In genomic region chr16:87845807-87846619, GRCh38 we compare ENCODE assay signal across 23 cellular contexts. TPM values are rescaled to one million over a fixed set of nuclear protein-coding genes. Genes with fewer than 3 reads are reported as not detected.
DNase-seq lines count a peak whose midpoint lies in the region; ATAC-seq, FAIRE-seq and TF ChIP-seq lines count a peak whose summit lies in the region.
"Had no signal": no experiment of that assay in that cellular context is flagged by ENCODE, and none has a peak within 500 bp of the region (broad histone marks: within the 10 kb centered on the region; RNA-seq: fewer than 3 reads in every experiment).

No MANE protein-coding gene starts in this region.

- peaks cover 29% of the 10 kb centered on the region; the same call in 1 of the 2 replicates for H4K20me1 ChIP-seq in HCT116 (ENCODE audit: insufficient read depth)
- peaks cover 20% of the 10 kb centered on the region; the same call in 1 of the 2 replicates for H4K20me1 ChIP-seq in HepG2 (ENCODE audit: insufficient read depth, low read length)

- H3K27ac Mint-ChIP-seq in activated naive CD8-positive, alpha-beta T cell treated with anti-CD3 and anti-CD28 coated beads for 36 hours = peak overlapping the region; percentile 38
- H3K27ac Mint-ChIP-seq in activated naive CD4-positive, alpha-beta T cell treated with anti-CD3 and anti-CD28 coated beads, Interleukin-2, amount 10 ng/mL, durations not matched to agents 7 days and 5 days = no peak overlapping the region
- H3K27ac Mint-ChIP-seq: activated T-cell treated with anti-CD3 and anti-CD28 coated beads, Interleukin-2, amount 50 U/mL, for 72 hours had no signal

- intact Hi-C loops in HCT116 (cut with micrococcal nuclease) = no loop called here
- intact Hi-C loops in HepG2 (cut with micrococcal nuclease; ENCODE audit: unreplicated experiment) = no loop called here

- TF ChIP-seq RAD21 in HCT116 (IDR thresholded peaks at IDR 0.05; ENCODE audit: low read depth) (no peak), HepG2 (CRISPR knock-in tag; IDR thresholded peaks at IDR 0.05) (no peak)

- ATAC-seq in HCT116 (no peak), HepG2 (no peak), GM21390 (IDR thresholded peaks at IDR 0.05; ENCODE audit: unreplicated experiment) (no peak)

- no peaks in the 10 kb centered on the region for H3K9me2 ChIP-seq in HCT116 (ENCODE audit: insufficient read depth)

- no peaks in the 10 kb centered on the region for H3K4me1 ChIP-seq in HCT116 (ENCODE audit: control insufficient read depth in 1 of 2, insufficient read depth in 2 of 2, low read length in 2 of 2)
- peaks cover 99% of the 10 kb centered on the region for H3K4me1 ChIP-seq in HepG2 (ENCODE audit: insufficient read depth, low read length)
- H3K4me1 ChIP-seq in skeletal muscle tissue (ENCODE audit: control insufficient read depth in 3 of 3, insufficient read depth in 3 of 3, low read length in 3 of 3) = peaks cover 68 to 76% (median 73%) of the 10 kb centered on the region in 3 donors

- RAD21 ChIA-PET in HCT116 (lab: Charles Lee; ENCODE audit: low non-redundant PET in 1 of 2, low total read pairs in 2 of 2, uncharacterized antibody in 2 of 2, unreplicated experiment in 2 of 2) = no interaction called here

- WGBS in HepG2 (ENCODE audit: low lambda C conversion rate) = 90% methylated on average over 29 of the region's 31 CpGs

- peaks cover 24 to 94% of the 10 kb centered on the region in 2 experiments for H3K36me3 ChIP-seq in HCT116 (ENCODE audit: control insufficient read depth in 1 of 2, insufficient read depth in 2 of 2, low read length in 2 of 2)
- peaks cover 51 to 67% of the 10 kb centered on the region in 2 experiments for H3K36me3 ChIP-seq in HepG2 (replicated peaks in 1 of 2; ENCODE audit: control insufficient read depth in 1 of 2, insufficient read depth in 2 of 2, low read length in 2 of 2)
- H3K36me3 ChIP-seq in skeletal muscle tissue (ENCODE audit: control insufficient read depth in 3 of 3, insufficient read depth in 3 of 3, low read length in 3 of 3) = peaks cover 4 to 27% (median 19%) of the 10 kb centered on the region in 3 donors

- H3K4me2 ChIP-seq in HCT116 (ENCODE audit: low read length) = no peak overlapping the region
- no peak overlapping the region for H3K4me2 ChIP-seq in HepG2 (ENCODE audit: low read depth, low read length)

- TF ChIP-seq CTCF in HCT116 (IDR thresholded peaks at IDR 0.05 in 2 of 3, conservative IDR thresholded peaks at IDR 0.05 in 1 of 3; ENCODE audit: borderline replicate concordance in 1 of 3, insufficient read depth in 1 of 3, low read depth in 2 of 3, low read length in 2 of 3) = no peak
- no peak for TF ChIP-seq CTCF in HepG2 (CRISPR knock-in tag; IDR thresholded peaks at IDR 0.05)

- in situ Hi-C loops in HepG2 (cut with HindIII; ENCODE audit: extremely low pct_ligation_motif_present, low pct_unique_long_range_greater_than_20kb) = no loop called here

- no peak for TF ChIP-seq EP300 in HepG2 (IDR thresholded peaks at IDR 0.05; ENCODE audit: low read depth in 2 of 2, low read length in 2 of 2)
- TF ChIP-seq EP300 in HepG2 (CRISPR knock-in tag; IDR thresholded peaks at IDR 0.05; ENCODE audit: borderline replicate concordance) = no peak

- H3K36me3 Mint-ChIP-seq in activated naive CD8-positive, alpha-beta T cell treated with anti-CD3 and anti-CD28 coated beads for 36 hours = peaks cover 38% of the 10 kb centered on the region
- peaks cover 38% of the 10 kb centered on the region for H3K36me3 Mint-ChIP-seq in activated naive CD4-positive, alpha-beta T cell treated with anti-CD3 and anti-CD28 coated beads, Interleukin-2, amount 10 ng/mL, durations not matched to agents 7 days and 5 days
- H3K36me3 Mint-ChIP-seq: naive B cell had no signal

- H3K4me1 Mint-ChIP-seq in activated naive CD8-positive, alpha-beta T cell treated with anti-CD3 and anti-CD28 coated beads for 36 hours = peaks cover 12% of the 10 kb centered on the region
- peaks cover 25% of the 10 kb centered on the region for H3K4me1 Mint-ChIP-seq in activated naive CD4-positive, alpha-beta T cell treated with anti-CD3 and anti-CD28 coated beads, Interleukin-2, amount 10 ng/mL, durations not matched to agents 7 days and 5 days

- H3K27me3 ChIP-seq in HCT116 (ENCODE audit: insufficient read depth, low read length) = no peaks in the 10 kb centered on the region
- no peaks in the 10 kb centered on the region for H3K27me3 ChIP-seq in HepG2 (ENCODE audit: control insufficient read depth in 1 of 2, insufficient read depth in 2 of 2, low read length in 2 of 2)
- no peaks in the 10 kb centered on the region for H3K27me3 ChIP-seq in skeletal muscle tissue (ENCODE audit: control insufficient read depth in 3 of 3, insufficient read depth in 3 of 3, low read length in 3 of 3)
- H3K27me3 ChIP-seq: SJCRH30 had no signal

- POLR2A ChIA-PET in HCT116 (lab: Charles Lee) = no interaction called here
- POLR2A ChIA-PET in HepG2 (lab: Yijun Ruan, JAX) = interaction anchor here (0.8 to 9.4 kb wide), 7 partner anchors 11 to 67 kb away, joined by 3 to 399 read pairs (median 17); partner anchors contain the start of gene SLC7A5

- H3K9ac ChIP-seq in HCT116 (ENCODE audit: low read length) = no peak overlapping the region
- H3K9ac ChIP-seq in HepG2 (ENCODE audit: insufficient read depth, low read depth, low read length) = peak overlapping the region; percentile 79
- H3K9ac ChIP-seq in skeletal muscle tissue (ENCODE audit: low read depth in 1 of 3, low read length in 3 of 3) = peak overlapping the region in 1 of 3 donors; percentile 64

- no peak for TF ChIP-seq POLR2A in HCT116 (IDR thresholded peaks at IDR 0.05; ENCODE audit: borderline replicate concordance, extremely low read depth, insufficient read depth, insufficient read length)
- TF ChIP-seq POLR2A in HepG2 (IDR thresholded peaks at IDR 0.05; ENCODE audit: insufficient read depth in 1 of 2, low read depth in 2 of 2, low read length in 2 of 2) = no peak

- H3K9me3 ChIP-seq in HCT116 (ENCODE audit: control insufficient read depth in 1 of 2, insufficient read depth in 1 of 2, low read depth in 1 of 2, low read length in 2 of 2) (no peaks in the 10 kb centered on the region), HepG2 (ENCODE audit: low read length) (no peaks in the 10 kb centered on the region), skeletal muscle tissue (ENCODE audit: control insufficient read depth in 3 of 3, low read length in 3 of 3) (no peaks in the 10 kb centered on the region)
- H3K9me3 ChIP-seq: SJCRH30 had no signal

- no peaks in the 10 kb centered on the region for H3K9me3 Mint-ChIP-seq in activated naive CD8-positive, alpha-beta T cell treated with anti-CD3 and anti-CD28 coated beads for 36 hours
- no peaks in the 10 kb centered on the region for H3K9me3 Mint-ChIP-seq in activated naive CD4-positive, alpha-beta T cell treated with anti-CD3 and anti-CD28 coated beads, Interleukin-2, amount 10 ng/mL, durations not matched to agents 7 days and 5 days
- H3K9me3 Mint-ChIP-seq: activated T-cell treated with anti-CD3 and anti-CD28 coated beads, Interleukin-2, amount 50 U/mL, for 72 hours; brain; CD8-positive, alpha-beta memory T cell; naive B cell had no signal

- DNase-seq in HCT116 (ENCODE audit: low read depth, low spot score) = no peak
- no peak for DNase-seq in activated naive CD8-positive, alpha-beta T cell treated with anti-CD3 and anti-CD28 coated beads for 36 hours
- DNase-seq in HepG2 (ENCODE audit: low spot score) = no peak
- DNase-seq in activated naive CD4-positive, alpha-beta T cell treated with anti-CD3 and anti-CD28 coated beads, Interleukin-2, amount 10 ng/mL, durations not matched to agents 7 days and 5 days = no peak
- DNase-seq in SK-N-DZ (ENCODE audit: low spot score) = no peak
- DNase-seq: activated CD8-positive, alpha-beta memory T cell treated with anti-CD3 and anti-CD28 coated beads for 24 hours; activated T-cell treated with anti-CD3 and anti-CD28 coated beads, Interleukin-2, amount 50 U/mL, for 72 hours; CD8-positive, alpha-beta memory T cell; DMS53; H7; mesendoderm; naive B cell; NCI-H187; NCI-H226; NCI-H82; occipital lobe; retina; SJCRH30; stimulated activated CD8-positive, alpha-beta memory T cell treated with anti-CD3 and anti-CD28 coated beads, Interleukin-4, amount 100 ng/mL, for 48 hours had no signal

- H3K4me3 Mint-ChIP-seq in activated naive CD8-positive, alpha-beta T cell treated with anti-CD3 and anti-CD28 coated beads for 36 hours = no peak overlapping the region
- H3K4me3 Mint-ChIP-seq in activated naive CD4-positive, alpha-beta T cell treated with anti-CD3 and anti-CD28 coated beads, Interleukin-2, amount 10 ng/mL, durations not matched to agents 7 days and 5 days = no peak overlapping the region
- H3K4me3 Mint-ChIP-seq: activated T-cell treated with anti-CD3 and anti-CD28 coated beads, Interleukin-2, amount 50 U/mL, for 72 hours; brain had no signal

- BruUV-seq in HCT116 (replicated peaks; lab: Mats Ljungman, UMichigan) (no TSS peak), HepG2 (replicated peaks; lab: Mats Ljungman, UMichigan) (no TSS peak)

- no peak for FAIRE-seq in HepG2 (lab: Jason Lieb, UNC)
- FAIRE-seq: colon had no signal

- H3K4me3 ChIP-seq in HCT116 (replicated peaks in 1 of 2; ENCODE audit: low read depth in 1 of 2, low read length in 2 of 2) (no peak overlapping the region), HepG2 (replicated peaks in 1 of 3; ENCODE audit: insufficient read depth in 1 of 3, low read depth in 2 of 3, low read length in 3 of 3) (no peak overlapping the region), skeletal muscle tissue (ENCODE audit: low read length in 3 of 3) (no peak overlapping the region)
- H3K4me3 ChIP-seq: SJCRH30 had no signal

- H3K79me2 ChIP-seq in HCT116 (ENCODE audit: insufficient read depth, low read length) = peaks cover 100% of the 10 kb centered on the region
- peaks cover 80% of the 10 kb centered on the region for H3K79me2 ChIP-seq in HepG2 (ENCODE audit: insufficient read depth, low read length)

- CTCF ChIA-PET in HCT116 (lab: Charles Lee) (no interaction called here), HepG2 (lab: Yijun Ruan, JAX; ENCODE audit: low intra/inter-chr PET ratio, low total read pairs) (interaction anchor here (5.4 kb wide), 1 partner anchor 68 kb away, joined by 38 read pairs; no protein-coding TSS in a partner anchor)
- CTCF ChIA-PET in activated naive CD4-positive, alpha-beta T cell treated with anti-CD3 and anti-CD28 coated beads, Interleukin-2, amount 10 ng/mL, durations not matched to agents 7 days and 5 days (lab: Charles Lee) = interaction anchor here (1.0 to 9.8 kb wide), 3 partner anchors 24 to 66 kb away, joined by 3 to 254 read pairs (median 80); partner anchors contain the start of gene SLC7A5

- no peaks in the 10 kb centered on the region for H3K27me3 Mint-ChIP-seq in activated naive CD8-positive, alpha-beta T cell treated with anti-CD3 and anti-CD28 coated beads for 36 hours
- H3K27me3 Mint-ChIP-seq in activated naive CD4-positive, alpha-beta T cell treated with anti-CD3 and anti-CD28 coated beads, Interleukin-2, amount 10 ng/mL, durations not matched to agents 7 days and 5 days = no peaks in the 10 kb centered on the region
- H3K27me3 Mint-ChIP-seq: brain; CD8-positive, alpha-beta memory T cell; naive B cell had no signal

- no peak overlapping the region for H2AFZ ChIP-seq in HCT116 (ENCODE audit: low read depth, low read length, poor library complexity, severe bottlenecking)
- no peak overlapping the region for H2AFZ ChIP-seq in HepG2 (ENCODE audit: low read length)

- H3K27ac ChIP-seq in HCT116 (ENCODE audit: low read depth, low read length) (peak overlapping the region; percentile 8; the same call in 1 of the 2 replicates), HepG2 (ENCODE audit: extremely low read length, insufficient read depth, low read length) (peak overlapping the region; percentile 98), skeletal muscle tissue (ENCODE audit: low read depth, low read length) (peak overlapping the region; percentile 30)
- H3K27ac ChIP-seq: SJCRH30 had no signal

RNA-seq across cellular contexts. Expression of gene SLC7A5, which starts 23.3 kb away (rescaled TPM):
- total RNA-seq in HCT116 (2021; ENCODE audit: unreplicated experiment) = 482 TPM
- 533 and 540 TPM in 2 replicates for polyA plus RNA-seq in HCT116 (2012)
- 100 to 1,000 TPM; 298 to 301 TPM for total RNA-seq in activated naive CD8-positive, alpha-beta T cell treated with anti-CD3 and anti-CD28 coated beads for 36 hours
- 84.4 and 155 TPM in 2 replicates for total RNA-seq in HepG2 (2016; rRNA removed; fragmentation: Illumina TruSeq; extraction: Trizol)
- total RNA-seq in HepG2 (2016; cell fraction: cytosol; rRNA removed; fragmentation: Illumina TruSeq; extraction: Trizol; ENCODE audit: low read depth) = 20.4 and 21.0 TPM in 2 replicates
- 65.4 and 165 TPM in 2 replicates for total RNA-seq in HepG2 (2016; cell fraction: insoluble cytoplasmic fraction; rRNA removed; fragmentation: Illumina TruSeq; extraction: Trizol)
- total RNA-seq in HepG2 (2016; cell fraction: membrane; rRNA removed; fragmentation: Illumina TruSeq; extraction: Trizol) = 76.8 and 82.0 TPM in 2 replicates
- 144 and 171 TPM in 2 replicates for total RNA-seq in HepG2 (2016; cell fraction: nucleus; rRNA removed; fragmentation: Illumina TruSeq; extraction: Trizol)
- 79.6 and 84.0 TPM in 2 replicates for polyA plus RNA-seq in HepG2 (2011; rRNA removed)
- 58.4 and 80.8 TPM in 2 replicates for polyA plus RNA-seq in HepG2 (2011; cell fraction: cytosol; rRNA removed)
- 118 and 147 TPM in 2 replicates for polyA plus RNA-seq in HepG2 (2011; cell fraction: nucleus; rRNA removed)
- 135 and 207 TPM in 2 replicates for polyA plus RNA-seq in HepG2 (2012)
- polyA plus RNA-seq in HepG2 (2016; cell fraction: cytosol; fragmentation: Illumina TruSeq; extraction: Trizol; ENCODE audit: low read depth) = 17.8 and 19.1 TPM in 2 replicates
- 93.2 and 121 TPM in 2 replicates for polyA plus RNA-seq in HepG2 (2016; cell fraction: insoluble cytoplasmic fraction; fragmentation: Illumina TruSeq; extraction: Trizol; ENCODE audit: low read depth)
- polyA plus RNA-seq in HepG2 (2016; cell fraction: membrane; fragmentation: Illumina TruSeq; extraction: Trizol; ENCODE audit: low read depth) = 56.5 and 59.3 TPM in 2 replicates
- 307 and 313 TPM in 2 replicates for polyA plus RNA-seq in HepG2 (2016; cell fraction: nucleus; fragmentation: Illumina TruSeq; extraction: Trizol; ENCODE audit: insufficient read depth, low read depth)
- polyA minus RNA-seq in HepG2 (2011; rRNA and poly(A)+ RNA removed; ENCODE audit: low replicate concordance) = 157 and 170 TPM in 2 replicates
- polyA minus RNA-seq in HepG2 (2011; cell fraction: cytosol; rRNA and poly(A)+ RNA removed) = 88.7 and 88.8 TPM in 2 replicates
- polyA minus RNA-seq in HepG2 (2011; cell fraction: nucleus; rRNA and poly(A)+ RNA removed) = 35.7 and 42.5 TPM in 2 replicates
- 3.1 TPM for total RNA-seq in skeletal muscle tissue
- 37.0 and 39.2 TPM in 2 replicates for polyA plus RNA-seq in SK-N-DZ (2014; cell fraction: cytosol; rRNA removed)
- polyA plus RNA-seq in SK-N-DZ (2014; cell fraction: nucleus; rRNA removed) = 14.8 and 18.4 TPM in 2 replicates

Comparison
In these comparisons a context has a peak if more than half of its experiments do, and no peak if none do; other contexts are left out.
1. H3K27ac ChIP-seq: peak in every context shown above with its lines; median percentile 98 in HepG2; 30 in skeletal muscle tissue; 8 in HCT116.
2. Of the 20 proteins assayed by ChIP-seq in both HepG2 and HCT116: peak only in HepG2: POLR2AphosphoS5; only in HCT116: none; in both: none; in neither: 19.